15 cellular contexts compared by ENCODE assay signal in the genomic region with DNA sequence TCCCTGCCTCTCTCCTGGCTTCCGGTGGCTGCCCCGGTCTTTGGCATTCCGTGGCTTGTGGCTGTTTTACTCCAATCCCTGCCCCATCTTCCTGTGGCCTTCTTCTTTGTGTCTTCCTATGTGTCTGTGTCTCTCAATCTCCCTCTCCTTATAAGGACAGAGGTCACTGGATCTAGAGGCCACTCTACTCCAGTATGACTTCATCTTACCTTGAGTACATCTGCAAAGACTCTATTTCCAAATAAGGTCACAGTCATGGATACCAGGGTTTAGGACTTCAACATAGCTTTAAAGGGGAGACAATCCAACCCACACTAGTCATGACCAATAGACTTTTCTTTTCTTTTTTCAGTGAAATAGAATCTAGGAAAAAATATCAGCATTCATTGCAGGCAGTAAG.
"Had no signal": no experiment of that assay in that cellular context is flagged by ENCODE, and none has a peak within 500 bp of the region (broad histone marks: within the 10 kb centered on the region; RNA-seq: fewer than 3 reads in every experiment).

No MANE protein-coding gene starts in this region.

- H3K4me3 Mint-ChIP-seq: mesothelial cell of epicardium, naive B cell had no signal

- DNase-seq: activated CD4-positive, alpha-beta T cell treated with anti-CD3 and anti-CD28 coated beads, Interleukin-2, amount 50 U/mL, for 1 hour; amygdala; dorsolateral prefrontal cortex; foreskin melanocyte; heart left ventricle; left ventricle myocardium superior; naive B cell; stomach; T-helper 2 cell had no signal

- H3K27me3 Mint-ChIP-seq: naive B cell had no signal

- H3K36me3 Mint-ChIP-seq: activated naive CD4-positive, alpha-beta T cell treated with anti-CD3 and anti-CD28 coated beads, Interleukin-2, amount 50 U/mL, for 72 hours; naive B cell had no signal

- H3K4me3 ChIP-seq: breast epithelium, dorsolateral prefrontal cortex, heart left ventricle, skin epidermis, stomach, thoracic aorta had no signal

- H3K4me1 Mint-ChIP-seq: mesothelial cell of epicardium, naive B cell had no signal

- H3K27ac Mint-ChIP-seq: activated naive CD4-positive, alpha-beta T cell treated with anti-CD3 and anti-CD28 coated beads, Interleukin-2, amount 50 U/mL, for 72 hours; activated T-helper 2 cell treated with anti-CD3 and anti-CD28 coated beads, Interferon-gamma antibody, Interleukin-2, Interleukin-4, amounts not matched to agents 10 μg/mL and 5 μg/mL and 100 μg/mL, durations not matched to agents 14 hours and 24 hours and 36 hours; mesothelial cell of epicardium; naive B cell had no signal

- H3K9me3 Mint-ChIP-seq: activated naive CD4-positive, alpha-beta T cell treated with anti-CD3 and anti-CD28 coated beads, Interleukin-2, amount 50 U/mL, for 72 hours; activated T-helper 2 cell treated with anti-CD3 and anti-CD28 coated beads, Interferon-gamma antibody, Interleukin-2, Interleukin-4, amounts not matched to agents 10 μg/mL and 5 μg/mL and 100 μg/mL, durations not matched to agents 14 hours and 24 hours and 36 hours; mesothelial cell of epicardium; naive B cell had no signal
